Comparison of ENCODE assay signal across 23 cellular contexts in the genomic region with DNA sequence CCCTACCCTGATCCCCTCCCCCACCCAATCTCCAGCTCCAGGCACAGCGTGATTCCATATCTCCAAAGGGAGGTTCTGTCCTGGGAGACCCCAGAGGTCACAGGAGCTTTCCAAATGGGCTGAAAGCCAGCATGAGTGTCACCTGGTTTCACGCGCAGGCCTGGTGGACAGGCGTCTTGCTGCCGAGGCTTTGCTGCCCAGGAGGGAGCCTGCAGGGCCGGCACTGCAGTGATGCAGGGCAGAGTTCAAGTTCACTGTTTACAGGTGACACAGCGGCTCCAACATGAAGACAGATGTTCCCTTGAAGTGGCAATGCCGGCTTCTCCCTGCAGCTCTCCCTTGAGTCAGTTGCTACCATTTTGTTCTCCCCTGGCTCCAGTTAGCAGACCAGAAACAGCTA.
DNase-seq lines count a peak whose midpoint lies in the region; ATAC-seq, FAIRE-seq and TF ChIP-seq lines count a peak whose summit lies in the region.
"Had no signal": no experiment of that assay in that cellular context is flagged by ENCODE, and none has a peak within 500 bp of the region (broad histone marks: within the 10 kb centered on the region; RNA-seq: fewer than 3 reads in every experiment).

No MANE protein-coding gene starts in this region.

- intact Hi-C loops in cardiac septum (cut with DNase I) (no loop called here), right cardiac atrium (cut with DNase I) (no loop called here), kidney (cut with DNase I) (no loop called here), spleen (cut with DNase I; ENCODE audit: low total_unique reads) (no loop called here)

- ATAC-seq in right cardiac atrium, result no peak
- ATAC-seq: GM23338 had no signal

- TF ChIP-seq POLR2A in spleen (IDR thresholded peaks at IDR 0.05), result no peak

- TF ChIP-seq CTCF in kidney (IDR thresholded peaks at IDR 0.05; ENCODE audit: borderline replicate concordance, extremely low read depth, insufficient read depth) (no peak), spleen (IDR thresholded peaks at IDR 0.05 in 8 of 11, conservative IDR thresholded peaks at IDR 0.05 in 3 of 11) (no peak)

- H3K27me3 ChIP-seq in right cardiac atrium (ENCODE audit: control insufficient read depth, insufficient read depth) (no peaks in the 10 kb centered on the region), spleen (replicated peaks in 1 of 7) (no peaks in the 10 kb centered on the region)
- H3K27me3 ChIP-seq: BE2C had no signal

- H3K27ac ChIP-seq in right cardiac atrium (ENCODE audit: low read length), result no peak overlapping the region
- H3K27ac ChIP-seq in kidney (ENCODE audit: low read depth in 2 of 2, low read length in 2 of 2), result no peak overlapping the region
- H3K27ac ChIP-seq in spleen, result no peak overlapping the region
- H3K27ac ChIP-seq: PC-9, RWPE1 had no signal

- WGBS in right cardiac atrium, result 59% methylated on average over 8 of the region's 8 CpGs
- 68 to 78% (median 73%) methylated on average over 6 to 8 of the region's 8 CpGs for WGBS in spleen, 5 donors

- H3K4me1 ChIP-seq in right cardiac atrium (ENCODE audit: control insufficient read depth, insufficient read depth, low read length) (no peaks in the 10 kb centered on the region), kidney (ENCODE audit: control insufficient read depth in 1 of 2, insufficient read depth in 1 of 2, low read depth in 1 of 2, low read length in 2 of 2) (no peaks in the 10 kb centered on the region), spleen (no peaks in the 10 kb centered on the region)
- H3K4me1 ChIP-seq: BE2C, Caco-2 had no signal

- peak; percentile 57 for DNase-seq in cardiac septum (ENCODE audit: low spot score)
- DNase-seq in right cardiac atrium, result no peak
- DNase-seq in kidney, result peak; percentile 21
- peak; percentile 44 for DNase-seq in spleen
- DNase-seq in DMS53 treated with DMSO at 0.1 percent for 48 hours (lab: John Stamatoyannopoulos, UW; ENCODE audit: unreplicated experiment), result no peak
- DNase-seq in GM19239 (ENCODE audit: insufficient read length, low spot score), result no peak
- no peak for DNase-seq in activated T-cell treated with anti-CD3 and anti-CD28 coated beads for 4 hours
- DNase-seq: BE2C; Caco-2; CD4-positive, alpha-beta memory T cell; HCEC 1CT; KG1; NCI-H1092; NCI-H1436; NCI-H187 treated with DMSO at 0.1 percent for 48 hours; NCI-H2107; NCI-H69; PC-9; SIG-M5 had no signal

- no peak overlapping the region for H3K9ac ChIP-seq in kidney (ENCODE audit: low read length in 2 of 2)

- H3K4me3 ChIP-seq in right cardiac atrium (ENCODE audit: low read length), result no peak overlapping the region
- H3K4me3 ChIP-seq in kidney (ENCODE audit: low read length in 2 of 2), result no peak overlapping the region
- H3K4me3 ChIP-seq in spleen, result no peak overlapping the region
- H3K4me3 ChIP-seq: GM23338, PC-9 had no signal

- H3K9me3 ChIP-seq in right cardiac atrium (ENCODE audit: control insufficient read depth, low read length), result no peaks in the 10 kb centered on the region
- H3K9me3 ChIP-seq in kidney (ENCODE audit: control insufficient read depth in 1 of 2, low read length in 2 of 2), result no peaks in the 10 kb centered on the region
- H3K9me3 ChIP-seq in spleen, result no peaks in the 10 kb centered on the region
- H3K9me3 ChIP-seq: BE2C, Caco-2 had no signal

- FAIRE-seq in kidney (lab: Jason Lieb, UNC) (no peak), GM19239 (lab: Jason Lieb, UNC) (no peak)
- FAIRE-seq: GM12892, HTR-8/SVneo had no signal

- no peaks in the 10 kb centered on the region for H3K36me3 ChIP-seq in kidney (ENCODE audit: control insufficient read depth in 1 of 2, insufficient read depth in 2 of 2, low read length in 2 of 2)
- no peaks in the 10 kb centered on the region for H3K36me3 ChIP-seq in spleen
- H3K36me3 ChIP-seq: BE2C had no signal

Comparison
In these comparisons a context has a peak if more than half of its experiments do, and no peak if none do; other contexts are left out.
1. DNase-seq: peak in cardiac septum (single experiment), kidney (single experiment) and spleen (single experiment); none in right cardiac atrium (0 of 3), DMS53 treated with DMSO at 0.1 percent for 48 hours (single experiment), GM19239 (single experiment) and activated T-cell treated with anti-CD3 and anti-CD28 coated beads for 4 hours (single experiment).